3 cellular contexts compared by ENCODE assay signal in the genomic region with DNA sequence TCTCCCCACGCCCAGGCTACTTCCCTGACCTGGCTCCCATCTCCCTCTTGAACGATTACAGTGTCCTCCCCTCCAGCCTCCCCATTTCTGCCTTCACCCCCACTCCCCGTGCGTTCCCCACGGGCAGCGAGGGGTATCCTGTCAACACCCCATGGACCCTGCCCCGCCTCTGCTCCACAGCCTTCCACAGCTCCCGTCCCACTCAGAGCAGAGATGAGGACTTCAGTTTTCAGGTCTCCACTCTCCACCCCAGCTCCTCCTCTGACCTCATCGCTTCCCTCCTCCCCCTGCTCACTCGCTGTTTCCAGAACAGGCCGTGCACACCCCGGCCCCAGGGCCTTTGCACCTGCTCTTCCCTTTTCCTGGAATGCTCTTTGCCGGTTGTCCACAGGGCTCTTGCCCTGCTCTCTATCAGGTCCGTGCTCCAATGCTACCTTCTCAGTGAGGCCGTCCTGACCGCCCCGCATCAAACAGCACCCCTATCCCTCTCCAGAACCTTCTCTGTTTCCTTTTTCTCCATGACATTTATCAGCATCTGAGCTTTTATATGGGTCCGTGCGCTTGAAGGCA.
TF ChIP-seq lines count a peak whose summit lies in the region.

No MANE protein-coding gene starts in this region.

TF ChIP-seq in WTC11, 78 proteins besides CTCF, POLR2A, EP300 and RAD21:
- TF ChIP-seq ZNF671 (CRISPR knock-in tag; IDR thresholded peaks at IDR 0.05): no peak
- peak; percentile 58; the same call in 1 of the 2 replicates for TF ChIP-seq GTF2I (CRISPR knock-in tag; conservative IDR thresholded peaks at IDR 0.05)
- TF ChIP-seq, protein P1, sequence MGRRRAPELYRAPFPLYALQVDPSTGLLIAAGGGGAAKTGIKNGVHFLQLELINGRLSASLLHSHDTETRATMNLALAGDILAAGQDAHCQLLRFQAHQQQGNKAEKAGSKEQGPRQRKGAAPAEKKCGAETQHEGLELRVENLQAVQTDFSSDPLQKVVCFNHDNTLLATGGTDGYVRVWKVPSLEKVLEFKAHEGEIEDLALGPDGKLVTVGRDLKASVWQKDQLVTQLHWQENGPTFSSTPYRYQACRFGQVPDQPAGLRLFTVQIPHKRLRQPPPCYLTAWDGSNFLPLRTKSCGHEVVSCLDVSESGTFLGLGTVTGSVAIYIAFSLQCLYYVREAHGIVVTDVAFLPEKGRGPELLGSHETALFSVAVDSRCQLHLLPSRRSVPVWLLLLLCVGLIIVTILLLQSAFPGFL (CRISPR knock-in tag; IDR thresholded peaks at IDR 0.05; ENCODE audit: borderline replicate concordance): no peak
- TF ChIP-seq, protein P2, sequence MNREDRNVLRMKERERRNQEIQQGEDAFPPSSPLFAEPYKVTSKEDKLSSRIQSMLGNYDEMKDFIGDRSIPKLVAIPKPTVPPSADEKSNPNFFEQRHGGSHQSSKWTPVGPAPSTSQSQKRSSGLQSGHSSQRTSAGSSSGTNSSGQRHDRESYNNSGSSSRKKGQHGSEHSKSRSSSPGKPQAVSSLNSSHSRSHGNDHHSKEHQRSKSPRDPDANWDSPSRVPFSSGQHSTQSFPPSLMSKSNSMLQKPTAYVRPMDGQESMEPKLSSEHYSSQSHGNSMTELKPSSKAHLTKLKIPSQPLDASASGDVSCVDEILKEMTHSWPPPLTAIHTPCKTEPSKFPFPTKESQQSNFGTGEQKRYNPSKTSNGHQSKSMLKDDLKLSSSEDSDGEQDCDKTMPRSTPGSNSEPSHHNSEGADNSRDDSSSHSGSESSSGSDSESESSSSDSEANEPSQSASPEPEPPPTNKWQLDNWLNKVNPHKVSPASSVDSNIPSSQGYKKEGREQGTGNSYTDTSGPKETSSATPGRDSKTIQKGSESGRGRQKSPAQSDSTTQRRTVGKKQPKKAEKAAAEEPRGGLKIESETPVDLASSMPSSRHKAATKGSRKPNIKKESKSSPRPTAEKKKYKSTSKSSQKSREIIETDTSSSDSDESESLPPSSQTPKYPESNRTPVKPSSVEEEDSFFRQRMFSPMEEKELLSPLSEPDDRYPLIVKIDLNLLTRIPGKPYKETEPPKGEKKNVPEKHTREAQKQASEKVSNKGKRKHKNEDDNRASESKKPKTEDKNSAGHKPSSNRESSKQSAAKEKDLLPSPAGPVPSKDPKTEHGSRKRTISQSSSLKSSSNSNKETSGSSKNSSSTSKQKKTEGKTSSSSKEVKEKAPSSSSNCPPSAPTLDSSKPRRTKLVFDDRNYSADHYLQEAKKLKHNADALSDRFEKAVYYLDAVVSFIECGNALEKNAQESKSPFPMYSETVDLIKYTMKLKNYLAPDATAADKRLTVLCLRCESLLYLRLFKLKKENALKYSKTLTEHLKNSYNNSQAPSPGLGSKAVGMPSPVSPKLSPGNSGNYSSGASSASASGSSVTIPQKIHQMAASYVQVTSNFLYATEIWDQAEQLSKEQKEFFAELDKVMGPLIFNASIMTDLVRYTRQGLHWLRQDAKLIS (CRISPR knock-in tag; IDR thresholded peaks at IDR 0.05; ENCODE audit: borderline replicate concordance): no peak

TF ChIP-seq in H1, 55 proteins besides CTCF, POLR2A, EP300 and RAD21:
- TF ChIP-seq KDM1A (IDR thresholded peaks at IDR 0.05; ENCODE audit: borderline replicate concordance, low read length) (peak; percentile 72; the same call in 1 of the 2 replicates), CEBPB (IDR thresholded peaks at IDR 0.05; ENCODE audit: low read depth, low read length) (no peak)

TF ChIP-seq in GM12891, 5 proteins besides CTCF, POLR2A, EP300 and RAD21:
- TF ChIP-seq POLR2AphosphoS5 (IDR thresholded peaks at IDR 0.05; ENCODE audit: low read depth, low read length): no peak
- no peak for TF ChIP-seq SPI1 (IDR thresholded peaks at IDR 0.05; ENCODE audit: low read depth, low read length)
- no peak for TF ChIP-seq POU2F2 (IDR thresholded peaks at IDR 0.05; ENCODE audit: low read depth, low read length)
- no peak for TF ChIP-seq TAF1 (IDR thresholded peaks at IDR 0.05; ENCODE audit: low read depth, low read length)
- no peak for TF ChIP-seq PAX5 (IDR thresholded peaks at IDR 0.05; ENCODE audit: insufficient read depth, low read length, severe bottlenecking)
TF ChIP-seq in GM12891: peak in this region for 0.
